ENCODE assay signal across 17 cellular contexts in the genomic region with DNA sequence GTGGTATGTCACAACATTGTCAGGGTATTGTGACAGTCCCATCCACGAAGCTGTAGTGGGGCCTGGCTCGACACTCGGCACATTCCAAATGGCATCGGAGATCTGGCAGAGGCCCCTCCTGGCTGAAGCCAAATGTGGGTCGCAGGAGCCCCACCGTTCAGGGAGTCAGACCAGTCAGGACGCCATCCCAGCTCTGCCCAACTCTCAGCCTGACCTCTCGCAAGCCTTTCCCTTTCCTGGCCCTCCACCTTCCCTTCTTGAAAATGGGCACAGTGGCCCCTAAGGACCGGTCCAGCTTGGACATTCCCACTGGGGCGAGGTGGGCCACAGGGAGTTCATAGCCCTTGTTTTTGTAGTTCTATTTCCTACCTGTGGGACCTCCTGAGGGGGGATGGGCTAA. TPM values are rescaled to one million over a fixed set of nuclear protein-coding genes. Genes with fewer than 3 reads are reported as not detected.
DNase-seq lines count a peak whose midpoint lies in the region; ATAC-seq and TF ChIP-seq lines count a peak whose summit lies in the region.
"Had no signal": no experiment of that assay in that cellular context is flagged by ENCODE, and none has a peak within 500 bp of the region (broad histone marks: within the 10 kb centered on the region; RNA-seq: fewer than 3 reads in every experiment).

No MANE protein-coding gene starts in this region.

- intact Hi-C loops in thyroid gland (cut with DNase I): loop anchor here (5.0 to 10.0 kb wide), 2 partner anchors 54 to 127 kb away; a partner anchor contains a TSS

- DNase-seq in activated CD8-positive, alpha-beta memory T cell treated with anti-CD3 and anti-CD28 coated beads, Interleukin-2, amount 50 U/mL, for 48 hours: peak; percentile 46
- DNase-seq in activated CD8-positive, alpha-beta memory T cell treated with anti-CD3 and anti-CD28 coated beads, Interleukin-2, amount 10 ng/mL, durations not matched to agents 7 days and 5 days: no peak
- DNase-seq in central memory CD8-positive, alpha-beta T cell (ENCODE audit: low spot score in 2 of 2): no peak
- DNase-seq in natural killer cell treated with Interleukin-12 subunit alpha and Interleukin-12 subunit beta and Interleukin-15 and Interleukin-18, amount 100 ng/mL, for 72 hours (ENCODE audit: low spot score): no peak
- no peak for DNase-seq in thyroid gland
- DNase-seq in DMS79 (lab: John Stamatoyannopoulos, UW): no peak
- DNase-seq in GF-D8 (lab: John Stamatoyannopoulos, UW): no peak
- no peak for DNase-seq in activated CD4-positive, alpha-beta T cell treated with anti-CD3 and anti-CD28 coated beads, Interleukin-2, amount 50 U/mL, for 1 hour
- DNase-seq: 8988T; activated CD4-positive, alpha-beta T cell treated with anti-CD3 and anti-CD28 coated beads for 36 hours; activated T-cell treated with anti-CD3 and anti-CD28 coated beads, Interleukin-2, amount 50 U/mL, for 1 hour; adrenal gland; COR-L47; NCI-H2081; NCI-H69; ovary had no signal

- no peak for TF ChIP-seq POLR2A in thyroid gland (IDR thresholded peaks at IDR 0.05)

- WGBS in thyroid gland, 2 donors: 73 to 93% methylated on average over 7 to 10 of the region's 10 CpGs

- no peak for ATAC-seq in activated CD8-positive, alpha-beta memory T cell treated with anti-CD3 and anti-CD28 coated beads, Interleukin-2, amount 10 ng/mL, durations not matched to agents 7 days and 5 days
- no peak for ATAC-seq in central memory CD8-positive, alpha-beta T cell (replicated peaks; ENCODE audit: extremely low read depth, poor library complexity, severe bottlenecking)
- ATAC-seq in natural killer cell treated with Interleukin-12 subunit alpha and Interleukin-12 subunit beta and Interleukin-15 and Interleukin-18, amount 100 ng/mL, for 72 hours: no peak
- ATAC-seq: activated CD4-positive, alpha-beta T cell treated with anti-CD3 and anti-CD28 coated beads for 36 hours; Panc1 had no signal

- H3K9me3 ChIP-seq in thyroid gland: no peaks in the 10 kb centered on the region
- H3K9me3 ChIP-seq: adrenal gland, ovary had no signal

- peaks cover 25 to 40% of the 10 kb centered on the region in 2 donors for H3K4me1 ChIP-seq in thyroid gland

- no peaks in the 10 kb centered on the region for H3K36me3 ChIP-seq in thyroid gland
- H3K36me3 ChIP-seq: adrenal gland, ovary had no signal

- H3K27ac ChIP-seq in thyroid gland: peak overlapping the region in 2 of 3 donors; percentile 33 to 40
- H3K27ac ChIP-seq: adrenal gland had no signal

- H3K4me3 ChIP-seq in thyroid gland (replicated peaks in 1 of 3): peak overlapping the region in 1 of 3 donors; percentile 70

- H3K9me3 Mint-ChIP-seq in activated CD8-positive, alpha-beta memory T cell treated with anti-CD3 and anti-CD28 coated beads, Interleukin-2, amount 10 ng/mL, durations not matched to agents 7 days and 5 days (ENCODE audit: low read depth): no peaks in the 10 kb centered on the region
- no peaks in the 10 kb centered on the region for H3K9me3 Mint-ChIP-seq in central memory CD8-positive, alpha-beta T cell
- H3K9me3 Mint-ChIP-seq in natural killer cell treated with Interleukin-12 subunit alpha and Interleukin-12 subunit beta and Interleukin-15 and Interleukin-18, amount 100 ng/mL, for 72 hours: no peaks in the 10 kb centered on the region

- no peak for TF ChIP-seq CTCF in thyroid gland (IDR thresholded peaks at IDR 0.05)

- H3K27me3 Mint-ChIP-seq in activated CD8-positive, alpha-beta memory T cell treated with anti-CD3 and anti-CD28 coated beads, Interleukin-2, amount 10 ng/mL, durations not matched to agents 7 days and 5 days: peaks cover 14% of the 10 kb centered on the region
- H3K27me3 Mint-ChIP-seq in central memory CD8-positive, alpha-beta T cell: no peaks in the 10 kb centered on the region
- no peaks in the 10 kb centered on the region for H3K27me3 Mint-ChIP-seq in natural killer cell treated with Interleukin-12 subunit alpha and Interleukin-12 subunit beta and Interleukin-15 and Interleukin-18, amount 100 ng/mL, for 72 hours
- H3K27me3 Mint-ChIP-seq: activated CD4-positive, alpha-beta T cell treated with anti-CD3 and anti-CD28 coated beads for 36 hours had no signal

- no peaks in the 10 kb centered on the region for H3K27me3 ChIP-seq in thyroid gland
- H3K27me3 ChIP-seq: adrenal gland, ovary had no signal

- H3K4me3 Mint-ChIP-seq in activated CD8-positive, alpha-beta memory T cell treated with anti-CD3 and anti-CD28 coated beads, Interleukin-2, amount 10 ng/mL, durations not matched to agents 7 days and 5 days: no peak overlapping the region
- peak overlapping the region; percentile 75 for H3K4me3 Mint-ChIP-seq in central memory CD8-positive, alpha-beta T cell
- peak overlapping the region; percentile 81 for H3K4me3 Mint-ChIP-seq in natural killer cell treated with Interleukin-12 subunit alpha and Interleukin-12 subunit beta and Interleukin-15 and Interleukin-18, amount 100 ng/mL, for 72 hours

- peaks cover 10% of the 10 kb centered on the region for H3K4me1 Mint-ChIP-seq in activated CD8-positive, alpha-beta memory T cell treated with anti-CD3 and anti-CD28 coated beads, Interleukin-2, amount 10 ng/mL, durations not matched to agents 7 days and 5 days
- peaks cover 37% of the 10 kb centered on the region for H3K4me1 Mint-ChIP-seq in central memory CD8-positive, alpha-beta T cell
- peaks cover 10 to 15% of the 10 kb centered on the region in 2 donors for H3K4me1 Mint-ChIP-seq in natural killer cell treated with Interleukin-12 subunit alpha and Interleukin-12 subunit beta and Interleukin-15 and Interleukin-18, amount 100 ng/mL, for 72 hours (ENCODE audit: low read depth in 2 of 2)

- H3K27ac Mint-ChIP-seq in activated CD8-positive, alpha-beta memory T cell treated with anti-CD3 and anti-CD28 coated beads, Interleukin-2, amount 10 ng/mL, durations not matched to agents 7 days and 5 days: no peak overlapping the region
- H3K27ac Mint-ChIP-seq in central memory CD8-positive, alpha-beta T cell (ENCODE audit: low read depth): no peak overlapping the region
- H3K27ac Mint-ChIP-seq in natural killer cell treated with Interleukin-12 subunit alpha and Interleukin-12 subunit beta and Interleukin-15 and Interleukin-18, amount 100 ng/mL, for 72 hours: no peak overlapping the region
- H3K27ac Mint-ChIP-seq: activated CD4-positive, alpha-beta T cell treated with anti-CD3 and anti-CD28 coated beads for 36 hours had no signal

- H3K36me3 Mint-ChIP-seq in activated CD8-positive, alpha-beta memory T cell treated with anti-CD3 and anti-CD28 coated beads, Interleukin-2, amount 10 ng/mL, durations not matched to agents 7 days and 5 days: no peaks in the 10 kb centered on the region
- H3K36me3 Mint-ChIP-seq in central memory CD8-positive, alpha-beta T cell (ENCODE audit: insufficient read depth): peaks cover 8% of the 10 kb centered on the region
- H3K36me3 Mint-ChIP-seq in natural killer cell treated with Interleukin-12 subunit alpha and Interleukin-12 subunit beta and Interleukin-15 and Interleukin-18, amount 100 ng/mL, for 72 hours: no peaks in the 10 kb centered on the region

- CTCF ChIA-PET in activated CD8-positive, alpha-beta memory T cell treated with anti-CD3 and anti-CD28 coated beads, Interleukin-2, amount 10 ng/mL, durations not matched to agents 7 days and 5 days (lab: Charles Lee): interaction anchor here (2.4 kb wide), 1 partner anchor 28 kb away, joined by 6 read pairs; no protein-coding TSS in a partner anchor

RNA-seq across cellular contexts. Expression of a gene that starts 1.6 kb away (rescaled TPM):
- 1 to 10 TPM; 1.8 to 1.9 TPM for total RNA-seq in activated CD8-positive, alpha-beta memory T cell treated with anti-CD3 and anti-CD28 coated beads, Interleukin-2, amount 10 ng/mL, durations not matched to agents 7 days and 5 days
- total RNA-seq in natural killer cell treated with Interleukin-12 subunit alpha and Interleukin-12 subunit beta and Interleukin-15 and Interleukin-18, amount 100 ng/mL, for 72 hours: 1 to 10 TPM; 1.9 to 3.0 TPM
- total RNA-seq in thyroid gland: 10 to 100 TPM; 18.6 to 34.1 (median 21.2) TPM

RNA-seq across cellular contexts. Expression of a gene that starts 32.9 kb away (rescaled TPM):
- 10 to 100 TPM; 65.5 to 97.3 TPM for total RNA-seq in activated CD8-positive, alpha-beta memory T cell treated with anti-CD3 and anti-CD28 coated beads, Interleukin-2, amount 10 ng/mL, durations not matched to agents 7 days and 5 days
- total RNA-seq in natural killer cell treated with Interleukin-12 subunit alpha and Interleukin-12 subunit beta and Interleukin-15 and Interleukin-18, amount 100 ng/mL, for 72 hours: 10 to 100 TPM; 92.9 to 98.3 TPM
- total RNA-seq in thyroid gland: 10 to 100 TPM; 15.5 to 23.4 (median 21.3) TPM

RNA-seq across cellular contexts. Expression of a gene that starts 37.6 kb away (rescaled TPM):
- total RNA-seq in activated CD8-positive, alpha-beta memory T cell treated with anti-CD3 and anti-CD28 coated beads, Interleukin-2, amount 10 ng/mL, durations not matched to agents 7 days and 5 days: 10 to 100 TPM; 24.8 to 29.3 TPM
- 10 to 100 TPM; 23.9 to 30.7 TPM for total RNA-seq in natural killer cell treated with Interleukin-12 subunit alpha and Interleukin-12 subunit beta and Interleukin-15 and Interleukin-18, amount 100 ng/mL, for 72 hours
- total RNA-seq in thyroid gland: 10 to 100 TPM; 20.7 to 35.7 (median 24.7) TPM

Comparison
In these comparisons a context has a peak if more than half of its experiments do, and no peak if none do; other contexts are left out.
1. RNA of a gene that starts 1.6 kb away (total RNA-seq): 18.6 to 34.1 TPM in thyroid gland; 1.9 to 3.0 TPM in natural killer cell treated with Interleukin-12 subunit alpha and Interleukin-12 subunit beta and Interleukin-15 and Interleukin-18, amount 100 ng/mL, for 72 hours and 1.8 to 1.9 TPM in activated CD8-positive, alpha-beta memory T cell treated with anti-CD3 and anti-CD28 coated beads, Interleukin-2, amount 10 ng/mL, durations not matched to agents 7 days and 5 days; every median in the first group is over 4 times any median in the second.